ENCODE assay signal across 9 cellular contexts in the genomic region with DNA sequence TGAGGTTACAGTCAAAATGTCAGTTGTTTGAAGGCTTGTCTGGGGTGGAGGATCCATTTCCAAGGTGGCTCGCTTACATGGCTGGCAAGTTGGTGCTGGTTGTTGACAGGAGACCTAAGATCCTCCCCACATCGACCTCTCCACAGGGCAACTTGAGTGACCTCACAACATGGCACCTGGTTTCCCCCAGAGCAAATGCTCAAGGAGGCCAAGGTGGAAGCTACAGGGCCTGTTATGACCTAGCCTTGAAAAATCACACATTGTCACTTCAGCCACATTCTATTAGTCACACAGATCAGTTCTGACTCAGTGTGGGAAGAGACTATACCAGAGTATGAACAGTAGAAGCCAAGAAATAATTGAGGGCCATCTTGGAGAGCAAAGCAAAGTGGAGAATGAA. TPM values are rescaled to one million over a fixed set of nuclear protein-coding genes. Genes with fewer than 3 reads are reported as not detected.
DNase-seq lines count a peak whose midpoint lies in the region; ATAC-seq and TF ChIP-seq lines count a peak whose summit lies in the region.
"Had no signal": no experiment of that assay in that cellular context is flagged by ENCODE, and none has a peak within 500 bp of the region (broad histone marks: within the 10 kb centered on the region; RNA-seq: fewer than 3 reads in every experiment).

No MANE protein-coding gene starts in this region.

- ATAC-seq in HG02610 (IDR thresholded peaks at IDR 0.05; ENCODE audit: unreplicated experiment) (peak; percentile 33), HG02973 (IDR thresholded peaks at IDR 0.05; ENCODE audit: unreplicated experiment) (no peak), GM21381 (IDR thresholded peaks at IDR 0.05; ENCODE audit: unreplicated experiment) (no peak)
- ATAC-seq: right cardiac atrium had no signal

- H3K4me3 Mint-ChIP-seq in CD4-positive, alpha-beta memory T cell: peak overlapping the region in 3 of 8 donors; percentile 10 to 63 (median 18)

- POLR2A ChIA-PET in CD4-positive, alpha-beta memory T cell (lab: Charles Lee; ENCODE audit: partially characterized antibody): interaction anchor here (8.3 kb wide), 1 partner anchor 10 kb away, joined by 285 read pairs; a partner anchor contains a TSS

- H3K27ac ChIP-seq in CD4-positive, alpha-beta memory T cell (ENCODE audit: low read depth, low read length): no peak overlapping the region
- H3K27ac ChIP-seq in MM.1S (ENCODE audit: low read length): no peak overlapping the region

- peaks cover 2% of the 10 kb centered on the region in 2 donors for H3K27me3 Mint-ChIP-seq in CD4-positive, alpha-beta memory T cell

- TF ChIP-seq CTCF in MM.1S (IDR thresholded peaks at IDR 0.05; ENCODE audit: low read length): no peak

- H4K20me1 ChIP-seq in MM.1S (ENCODE audit: insufficient read depth, low read length): no peaks in the 10 kb centered on the region

- intact Hi-C loops in CD4-positive, alpha-beta memory T cell (cut with micrococcal nuclease): loop anchor here (5.0 kb wide), 5 partner anchors 33 to 1987 kb away; a partner anchor contains a TSS

- no peaks in the 10 kb centered on the region for H3F3A ChIP-seq in MM.1S (ENCODE audit: insufficient read depth, low read length)

- H3K79me2 ChIP-seq in MM.1S (ENCODE audit: low read length): no peaks in the 10 kb centered on the region

- no peaks in the 10 kb centered on the region for H3K9me3 ChIP-seq in CD4-positive, alpha-beta memory T cell (ENCODE audit: control insufficient read depth in 1 of 2, low read length in 2 of 2)
- no peaks in the 10 kb centered on the region for H3K9me3 ChIP-seq in MM.1S (replicated peaks; ENCODE audit: insufficient read depth, low read length)

- H3K36me3 ChIP-seq in CD4-positive, alpha-beta memory T cell (ENCODE audit: insufficient read depth, low read length): no peaks in the 10 kb centered on the region
- H3K36me3 ChIP-seq in MM.1S (replicated peaks; ENCODE audit: insufficient read depth, low read length): no peaks in the 10 kb centered on the region

- H3K36me3 Mint-ChIP-seq in CD4-positive, alpha-beta memory T cell: peaks cover 0 to 7% of the 10 kb centered on the region in 2 donors

- no peak overlapping the region for H3K4me2 ChIP-seq in MM.1S (ENCODE audit: low read depth, low read length)

- H3K9me2 ChIP-seq in MM.1S (replicated peaks; ENCODE audit: insufficient read depth, low read length): no peaks in the 10 kb centered on the region

- H3K9me3 Mint-ChIP-seq in CD4-positive, alpha-beta memory T cell: peaks cover 0 to 7% (median 2%) of the 10 kb centered on the region in 8 donors

- peak overlapping the region; percentile 75 to 100 (median 98) for H3K27ac Mint-ChIP-seq in CD4-positive, alpha-beta memory T cell

- peak in 1 of 5 donors; percentile 46 for DNase-seq in CD4-positive, alpha-beta memory T cell
- peak; percentile 73 to 74 for DNase-seq in activated T-cell treated with anti-CD3 and anti-CD28 coated beads, Interleukin-2, amount 50 U/mL, for 48 hours
- DNase-seq in myocyte (ENCODE audit: low read depth) (peak; percentile 66), GF-D8 (lab: John Stamatoyannopoulos, UW) (no peak), MM.1S (no peak)
- DNase-seq: right cardiac atrium had no signal

- no peak overlapping the region for H3K9ac ChIP-seq in MM.1S (ENCODE audit: low read length)

- H3K27me3 ChIP-seq in CD4-positive, alpha-beta memory T cell (ENCODE audit: insufficient read depth, low read length): no peaks in the 10 kb centered on the region
- no peaks in the 10 kb centered on the region for H3K27me3 ChIP-seq in MM.1S (replicated peaks; ENCODE audit: insufficient read depth, low read length)

- H2AFZ ChIP-seq in MM.1S (ENCODE audit: low read length): no peak overlapping the region

- H3K4me1 ChIP-seq in CD4-positive, alpha-beta memory T cell (ENCODE audit: insufficient read depth, low read length): peaks cover 44% of the 10 kb centered on the region
- H3K4me1 ChIP-seq in MM.1S (ENCODE audit: low read length): peaks cover 3% of the 10 kb centered on the region; the same call in 1 of the 2 replicates

- H3K4me1 Mint-ChIP-seq in CD4-positive, alpha-beta memory T cell: peaks cover 50 to 76% (median 55%) of the 10 kb centered on the region in 4 donors

- H3K4me3 ChIP-seq in CD4-positive, alpha-beta memory T cell (ENCODE audit: low read length in 2 of 2): no peak overlapping the region
- no peak overlapping the region for H3K4me3 ChIP-seq in MM.1S (ENCODE audit: low read length)

- CTCF ChIA-PET in CD4-positive, alpha-beta memory T cell (lab: Charles Lee; ENCODE audit: partially characterized antibody): no interaction called here

RNA-seq across cellular contexts. Expression of a gene that starts 11.3 kb away (rescaled TPM):
- 10 to 100 TPM; 81.3 to 84.8 TPM for total RNA-seq in CD4-positive, alpha-beta memory T cell
- polyA plus RNA-seq in CD4-positive, alpha-beta memory T cell: 100 to 1,000 TPM; 159 to 177 TPM
- total RNA-seq in myocyte: 14.6 and 16.6 TPM in 2 replicates
- polyA plus RNA-seq in myocyte (2012): 9.7 TPM

Comparison
In these comparisons a context has a peak if more than half of its experiments do, and no peak if none do; other contexts are left out.
1. DNase-seq: peak in activated T-cell treated with anti-CD3 and anti-CD28 coated beads, Interleukin-2, amount 50 U/mL, for 48 hours (2 of 2) and myocyte (single experiment); none in GF-D8 (single experiment) and MM.1S (single experiment).